In genomic region chr17:68542698-68543463, GRCh38 we compare ENCODE assay signal across 20 cellular contexts. TPM values are rescaled to one million over a fixed set of nuclear protein-coding genes. Genes with fewer than 3 reads are reported as not detected.
"Had no signal": no experiment of that assay in that cellular context is flagged by ENCODE, and none has a peak within 500 bp of the region (broad histone marks: within the 10 kb centered on the region; RNA-seq: fewer than 3 reads in every experiment).

No MANE protein-coding gene starts in this region.

- H3K9me3 ChIP-seq: adrenal gland, sigmoid colon, uterus had no signal

- DNase-seq: activated CD4-positive, alpha-beta memory T cell treated with anti-CD3 and anti-CD28 coated beads for 36 hours; activated CD4-positive, alpha-beta T cell treated with anti-CD3 and anti-CD28 coated beads for 1 hour; activated CD8-positive, alpha-beta memory T cell treated with anti-CD3 and anti-CD28 coated beads, Interleukin-2, amount 10 ng/mL, durations not matched to agents 7 days and 5 days; activated effector memory CD4-positive, alpha-beta T cell treated with Interleukin-2 at 50 U/mL for 16 hours; activated naive CD4-positive, alpha-beta T cell treated with anti-CD3 and anti-CD28 coated beads, Interleukin-2, amount 50 U/mL, for 16 hours; activated T-cell treated with anti-CD3 and anti-CD28 coated beads, Interleukin-2, amount 50 U/mL, for 1 hour; adrenal gland; dorsolateral prefrontal cortex; endodermal cell; hippocampal formation; kidney; left ventricle myocardium superior; nucleus accumbens; sigmoid colon; spleen; T-cell; T1000; uterus had no signal

- H3K27me3 ChIP-seq: adrenal gland, dorsolateral prefrontal cortex, sigmoid colon, spleen, uterus had no signal

- H3K27ac ChIP-seq: adrenal gland, dorsolateral prefrontal cortex, sigmoid colon, spleen, uterus had no signal

- H3K4me1 Mint-ChIP-seq: activated CD8-positive, alpha-beta memory T cell treated with anti-CD3 and anti-CD28 coated beads, Interleukin-2, amount 10 ng/mL, durations not matched to agents 7 days and 5 days; endodermal cell; nephron had no signal

- H3K27me3 Mint-ChIP-seq: activated CD4-positive, alpha-beta memory T cell treated with anti-CD3 and anti-CD28 coated beads for 36 hours; activated CD8-positive, alpha-beta memory T cell treated with anti-CD3 and anti-CD28 coated beads, Interleukin-2, amount 10 ng/mL, durations not matched to agents 7 days and 5 days; T-cell had no signal

- H3K4me1 ChIP-seq: adrenal gland, sigmoid colon, uterus had no signal

- H3K4me3 ChIP-seq: adrenal gland, dorsolateral prefrontal cortex, sigmoid colon, spleen, uterus had no signal

- H3K27ac Mint-ChIP-seq: activated CD4-positive, alpha-beta memory T cell treated with anti-CD3 and anti-CD28 coated beads for 36 hours; activated CD8-positive, alpha-beta memory T cell treated with anti-CD3 and anti-CD28 coated beads, Interleukin-2, amount 10 ng/mL, durations not matched to agents 7 days and 5 days; endodermal cell; nephron; T-cell had no signal

- H3K36me3 ChIP-seq: uterus had no signal

- H3K4me3 Mint-ChIP-seq: activated CD4-positive, alpha-beta memory T cell treated with anti-CD3 and anti-CD28 coated beads for 36 hours; activated CD8-positive, alpha-beta memory T cell treated with anti-CD3 and anti-CD28 coated beads, Interleukin-2, amount 10 ng/mL, durations not matched to agents 7 days and 5 days; endodermal cell; nephron; T-cell had no signal

- ATAC-seq: activated CD8-positive, alpha-beta memory T cell treated with anti-CD3 and anti-CD28 coated beads, Interleukin-2, amount 10 ng/mL, durations not matched to agents 7 days and 5 days; T-cell had no signal

RNA-seq across cellular contexts. Expression of gene FAM20A, which starts 58.3 kb away (rescaled TPM):
- total RNA-seq: activated CD4-positive, alpha-beta memory T cell treated with anti-CD3 and anti-CD28 coated beads for 36 hours; activated CD8-positive, alpha-beta memory T cell treated with anti-CD3 and anti-CD28 coated beads, Interleukin-2, amount 10 ng/mL, durations not matched to agents 7 days and 5 days; pulmonary artery endothelial cell had no signal
